12 cellular contexts compared by ENCODE assay signal in the genomic region with DNA sequence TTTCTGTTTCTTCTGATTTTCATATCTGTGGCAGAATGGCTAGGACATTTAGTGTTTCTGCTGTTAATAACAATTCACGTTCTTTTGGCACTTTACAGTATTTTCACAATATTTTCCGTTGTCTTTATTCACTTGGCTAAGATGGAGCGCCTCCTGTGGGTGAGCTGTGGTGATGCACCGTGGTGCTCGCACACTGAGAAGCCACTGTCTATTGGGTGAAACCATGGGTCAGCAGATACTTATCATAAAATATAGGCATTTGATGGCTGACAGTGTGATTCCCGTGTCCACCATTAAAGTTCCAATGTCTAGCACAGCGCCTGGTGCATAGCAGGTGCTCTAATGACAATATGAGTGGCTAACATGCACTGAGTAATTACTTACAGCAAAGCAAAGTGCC.
DNase-seq lines count a peak whose midpoint lies in the region; ATAC-seq and TF ChIP-seq lines count a peak whose summit lies in the region.
"Had no signal": no experiment of that assay in that cellular context is flagged by ENCODE, and none has a peak within 500 bp of the region (broad histone marks: within the 10 kb centered on the region; RNA-seq: fewer than 3 reads in every experiment).

No MANE protein-coding gene starts in this region.

- CTCF ChIA-PET in Calu3 (lab: Charles Lee): no interaction called here

- H3K27me3 Mint-ChIP-seq in Calu3 (ENCODE audit: unreplicated experiment): no peaks in the 10 kb centered on the region
- H3K27me3 Mint-ChIP-seq in naive thymus-derived CD8-positive, alpha-beta T cell: no peaks in the 10 kb centered on the region
- no peaks in the 10 kb centered on the region for H3K27me3 Mint-ChIP-seq in T-helper 2 cell treated with Interferon-gamma antibody and Interleukin-4, amounts not matched to agents 5 μg/mL and 100 μg/mL, for 36 hours (ENCODE audit: low read depth)

- ATAC-seq in naive thymus-derived CD8-positive, alpha-beta T cell: no peak
- no peak for ATAC-seq in HG02678 (IDR thresholded peaks at IDR 0.05; ENCODE audit: unreplicated experiment)
- no peak for ATAC-seq in activated naive CD4-positive, alpha-beta T cell treated with anti-CD3 and anti-CD28 coated beads, Interleukin-2, amount 50 U/mL, for 72 hours

- H3K9me3 Mint-ChIP-seq in Calu3 (ENCODE audit: low read depth, unreplicated experiment): no peaks in the 10 kb centered on the region
- H3K9me3 Mint-ChIP-seq in naive thymus-derived CD8-positive, alpha-beta T cell: no peaks in the 10 kb centered on the region
- H3K9me3 Mint-ChIP-seq in T-helper 2 cell treated with Interferon-gamma antibody and Interleukin-4, amounts not matched to agents 5 μg/mL and 100 μg/mL, for 36 hours: no peaks in the 10 kb centered on the region
- no peaks in the 10 kb centered on the region for H3K9me3 Mint-ChIP-seq in activated naive CD4-positive, alpha-beta T cell treated with anti-CD3 and anti-CD28 coated beads, Interleukin-2, amount 50 U/mL, for 72 hours

- POLR2A ChIA-PET in naive thymus-derived CD8-positive, alpha-beta T cell (lab: Charles Lee): no interaction called here

- no peaks in the 10 kb centered on the region for H3K36me3 Mint-ChIP-seq in Calu3 (ENCODE audit: insufficient read depth, unreplicated experiment)
- H3K36me3 Mint-ChIP-seq in naive thymus-derived CD8-positive, alpha-beta T cell: no peaks in the 10 kb centered on the region
- no peaks in the 10 kb centered on the region for H3K36me3 Mint-ChIP-seq in T-helper 2 cell treated with Interferon-gamma antibody and Interleukin-4, amounts not matched to agents 5 μg/mL and 100 μg/mL, for 36 hours (ENCODE audit: low read depth)
- no peaks in the 10 kb centered on the region for H3K36me3 Mint-ChIP-seq in activated naive CD4-positive, alpha-beta T cell treated with anti-CD3 and anti-CD28 coated beads, Interleukin-2, amount 50 U/mL, for 72 hours

- no peak for DNase-seq in Calu3
- DNase-seq in GM13977 (ENCODE audit: low spot score): no peak
- peak; percentile 30 for DNase-seq in UCSD-AML1 (lab: John Stamatoyannopoulos, UW; ENCODE audit: unreplicated experiment)
- DNase-seq in iPS-NIHi11 (ENCODE audit: low spot score): peak; percentile 53
- DNase-seq in naive thymus-derived CD8-positive, alpha-beta T cell: no peak
- DNase-seq in T-helper 2 cell treated with Interferon-gamma antibody and Interleukin-4, amounts not matched to agents 5 μg/mL and 100 μg/mL, for 36 hours (ENCODE audit: low spot score): no peak
- DNase-seq in activated naive CD4-positive, alpha-beta T cell treated with anti-CD3 and anti-CD28 coated beads, Interleukin-2, amount 50 U/mL, for 72 hours (ENCODE audit: low spot score in 2 of 2): no peak
- DNase-seq: activated T-cell treated with anti-CD3 and anti-CD28 coated beads, Interleukin-2, amount 50 U/mL, for 1 hour; MG63; stimulated activated CD4-positive, alpha-beta T cell treated with anti-CD3 and anti-CD28 coated beads, Interleukin-2, amount 100 ng/mL, for 48 hours; stomach had no signal

- BruUV-seq in Calu3 (replicated peaks; lab: Mats Ljungman, UMichigan): no TSS peak

- no peak overlapping the region for H3K4me3 Mint-ChIP-seq in Calu3 (ENCODE audit: low read depth, unreplicated experiment)
- no peak overlapping the region for H3K4me3 Mint-ChIP-seq in naive thymus-derived CD8-positive, alpha-beta T cell
- no peak overlapping the region for H3K4me3 Mint-ChIP-seq in T-helper 2 cell treated with Interferon-gamma antibody and Interleukin-4, amounts not matched to agents 5 μg/mL and 100 μg/mL, for 36 hours

- intact Hi-C loops in Calu3 (cut with micrococcal nuclease; ENCODE audit: unreplicated experiment): no loop called here

- no peaks in the 10 kb centered on the region for H3K4me1 Mint-ChIP-seq in Calu3 (ENCODE audit: low read depth, unreplicated experiment)
- H3K4me1 Mint-ChIP-seq in naive thymus-derived CD8-positive, alpha-beta T cell: peaks cover 0 to 12% (median 0%) of the 10 kb centered on the region in 4 donors
- H3K4me1 Mint-ChIP-seq in T-helper 2 cell treated with Interferon-gamma antibody and Interleukin-4, amounts not matched to agents 5 μg/mL and 100 μg/mL, for 36 hours (ENCODE audit: low read depth): no peaks in the 10 kb centered on the region

- in situ Hi-C loops in GM13977 (cut with MboI; ENCODE audit: low pct_unique_long_range_greater_than_20kb, low sequenced_read_pairs, unreplicated experiment): no loop called here

- no peak overlapping the region for H3K27ac Mint-ChIP-seq in Calu3 (ENCODE audit: unreplicated experiment)
- H3K27ac Mint-ChIP-seq in naive thymus-derived CD8-positive, alpha-beta T cell: peak overlapping the region in 1 of 10 donors; percentile 23
- no peak overlapping the region for H3K27ac Mint-ChIP-seq in T-helper 2 cell treated with Interferon-gamma antibody and Interleukin-4, amounts not matched to agents 5 μg/mL and 100 μg/mL, for 36 hours
- no peak overlapping the region for H3K27ac Mint-ChIP-seq in activated naive CD4-positive, alpha-beta T cell treated with anti-CD3 and anti-CD28 coated beads, Interleukin-2, amount 50 U/mL, for 72 hours

- peak; percentile 31 for TF ChIP-seq CTCF in Calu3 (IDR thresholded peaks at IDR 0.05; ENCODE audit: unreplicated experiment)
- TF ChIP-seq CTCF in GM13977 (IDR thresholded peaks at IDR 0.05; ENCODE audit: extremely low read depth, insufficient read depth, missing control alignments): peak; percentile 45

Comparison
In these comparisons a context has a peak if more than half of its experiments do, and no peak if none do; other contexts are left out.
1. DNase-seq: peak in UCSD-AML1 (single experiment) and iPS-NIHi11 (single experiment); none in Calu3 (single experiment), GM13977 (single experiment), naive thymus-derived CD8-positive, alpha-beta T cell (0 of 10), T-helper 2 cell treated with Interferon-gamma antibody and Interleukin-4, amounts not matched to agents 5 μg/mL and 100 μg/mL, for 36 hours (single experiment) and activated naive CD4-positive, alpha-beta T cell treated with anti-CD3 and anti-CD28 coated beads, Interleukin-2, amount 50 U/mL, for 72 hours (0 of 2).